ENCODE assay signal across 21 cellular contexts in the genomic region with DNA sequence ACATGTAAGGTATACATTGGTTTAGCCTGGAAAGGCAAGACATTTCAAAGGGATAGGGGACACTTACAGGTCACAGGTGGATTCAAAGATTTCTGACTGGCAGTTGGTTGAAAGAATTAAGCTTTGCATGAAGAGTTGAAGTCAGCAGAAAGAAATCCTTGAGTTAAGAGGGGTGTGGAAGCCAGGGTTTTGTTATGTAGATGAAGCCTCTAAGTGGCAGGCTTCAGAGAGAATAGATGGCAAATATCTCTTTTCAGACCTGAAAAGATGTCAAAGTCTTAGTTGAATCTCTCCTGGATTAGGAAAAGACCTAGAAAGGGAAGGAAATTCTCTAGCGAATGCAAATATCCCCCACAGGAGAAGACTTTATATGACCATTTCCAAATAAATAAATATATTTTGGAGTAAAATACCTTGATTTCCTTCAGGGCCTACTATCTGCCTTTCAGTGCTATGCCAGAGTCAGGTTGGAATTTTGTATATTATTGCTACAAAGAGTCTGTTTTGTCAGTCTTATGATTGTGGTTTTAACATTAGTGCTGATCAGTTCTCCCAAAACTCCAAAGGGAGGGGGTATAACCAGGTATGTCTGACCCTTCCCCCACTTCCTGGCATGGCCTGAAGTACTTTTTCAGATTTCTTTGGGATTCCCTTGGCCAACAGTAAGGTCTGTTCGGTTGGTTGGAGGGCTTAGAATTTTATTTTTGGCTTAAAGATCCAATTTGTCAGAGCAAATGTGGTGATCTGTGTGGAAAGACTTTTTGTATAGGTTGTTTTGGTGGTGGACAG.
DNase-seq lines count a peak whose midpoint lies in the region; FAIRE-seq and TF ChIP-seq lines count a peak whose summit lies in the region.
"Had no signal": no experiment of that assay in that cellular context is flagged by ENCODE, and none has a peak within 500 bp of the region (broad histone marks: within the 10 kb centered on the region; RNA-seq: fewer than 3 reads in every experiment).

No MANE protein-coding gene starts in this region.

- peaks cover 27% of the 10 kb centered on the region for H3K36me3 ChIP-seq in HUES48 (ENCODE audit: control insufficient read depth, insufficient read depth, low read length)
- H3K36me3 ChIP-seq in bronchial epithelial cell (ENCODE audit: control insufficient read depth, insufficient read depth, low read length), result no peaks in the 10 kb centered on the region
- no peaks in the 10 kb centered on the region for H3K36me3 ChIP-seq in neural progenitor cell

- H3K4me3 ChIP-seq in HUES48 (ENCODE audit: low read depth, low read length), result peak overlapping the region; percentile 41
- H3K4me3 ChIP-seq in bronchial epithelial cell (ENCODE audit: low read depth, low read length), result no peak overlapping the region
- H3K4me3 ChIP-seq in neural progenitor cell, result peak overlapping the region; percentile 8

- H3K4me2 ChIP-seq in neural progenitor cell, result peak overlapping the region; percentile 73

- peaks cover 28% of the 10 kb centered on the region for H3K9me3 Mint-ChIP-seq in neural progenitor cell

- H3K27me3 Mint-ChIP-seq in neural progenitor cell (ENCODE audit: insufficient read depth, low read depth), result peaks cover 12% of the 10 kb centered on the region

- DNase-seq in bronchial epithelial cell (ENCODE audit: low read depth) (no peak), iPS DF 19.7 (ENCODE audit: low read depth, low spot score) (peak; percentile 86), neural progenitor cell (ENCODE audit: low spot score) (peak; percentile 65), DMS 273 (lab: John Stamatoyannopoulos, UW; ENCODE audit: unreplicated experiment) (no peak), NCI-H2107 treated with DMSO at 0.1 percent for 48 hours (lab: John Stamatoyannopoulos, UW; ENCODE audit: unreplicated experiment) (no peak)
- no peak for DNase-seq in NK-92 treated with Interleukin-12 subunit alpha and Interleukin-12 subunit beta, amount 100 ng/mL, for 24 hours (lab: John Stamatoyannopoulos, UW)
- no peak for DNase-seq in activated CD4-positive, alpha-beta T cell treated with anti-CD3 and anti-CD28 coated beads, Interleukin-2, amount 50 U/mL, for 4 hours
- DNase-seq: CD4-positive, CD25-positive, alpha-beta regulatory T cell; MM.1S; NCI-H1092; NCI-H1436 treated with DMSO at 0.1 percent for 48 hours; NCI-H2029; NCI-H446 treated with DMSO at 0.1 percent for 48 hours; NCI-H69; SW 1271 had no signal

- no peak overlapping the region for H3K4me3 Mint-ChIP-seq in neural progenitor cell
- H3K4me3 Mint-ChIP-seq: B cell had no signal

- no peak overlapping the region for H2AFZ ChIP-seq in neural progenitor cell (replicated peaks)

- TF ChIP-seq CTCF in bronchial epithelial cell (IDR thresholded peaks at IDR 0.05; ENCODE audit: insufficient read depth, low read length, severe bottlenecking) (no peak), neural progenitor cell (IDR thresholded peaks at IDR 0.05) (no peak)

- H3K9me3 ChIP-seq in HUES48 (ENCODE audit: control insufficient read depth, insufficient read depth, low read length) (peaks cover 6% of the 10 kb centered on the region; the same call in 1 of the 2 replicates), neural progenitor cell (ENCODE audit: low read depth) (no peaks in the 10 kb centered on the region)

- no peaks in the 10 kb centered on the region for H4K20me1 ChIP-seq in neural progenitor cell (ENCODE audit: low read depth)

- H3K27me3 ChIP-seq in HUES48 (ENCODE audit: control insufficient read depth, insufficient read depth, low read length), result no peaks in the 10 kb centered on the region
- no peaks in the 10 kb centered on the region for H3K27me3 ChIP-seq in bronchial epithelial cell (ENCODE audit: control insufficient read depth, insufficient read depth, low read length)
- peaks cover 15% of the 10 kb centered on the region for H3K27me3 ChIP-seq in neural progenitor cell

- peaks cover 24% of the 10 kb centered on the region for H3F3A ChIP-seq in neural progenitor cell (ENCODE audit: low read depth)

- H3K27ac Mint-ChIP-seq in neural progenitor cell, result no peak overlapping the region
- H3K27ac Mint-ChIP-seq: B cell; CD4-positive, CD25-positive, alpha-beta regulatory T cell had no signal

- peaks cover 21% of the 10 kb centered on the region for H3K79me2 ChIP-seq in neural progenitor cell (ENCODE audit: low read depth)

- H3K4me1 ChIP-seq in HUES48 (ENCODE audit: control insufficient read depth, insufficient read depth, low read length) (peaks cover 34% of the 10 kb centered on the region), neural progenitor cell (peaks cover 33% of the 10 kb centered on the region)

- H3K27ac ChIP-seq in HUES48 (ENCODE audit: low read depth, low read length), result peak overlapping the region; percentile 97
- no peak overlapping the region for H3K27ac ChIP-seq in neural progenitor cell

- peak; percentile 13 for FAIRE-seq in bronchial epithelial cell (lab: Jason Lieb, UNC)
- FAIRE-seq: GM12891, H54, HTR-8/SVneo, RCC 7860 had no signal

- peaks cover 7% of the 10 kb centered on the region for H3K4me1 Mint-ChIP-seq in neural progenitor cell
- H3K4me1 Mint-ChIP-seq: B cell; CD4-positive, CD25-positive, alpha-beta regulatory T cell had no signal

- H3K9ac ChIP-seq in HUES48 (ENCODE audit: low read depth, low read length), result peak overlapping the region; percentile 24; the same call in 1 of the 2 replicates
- H3K9ac ChIP-seq in neural progenitor cell, result no peak overlapping the region

- peaks cover 2% of the 10 kb centered on the region for H3K36me3 Mint-ChIP-seq in neural progenitor cell
- H3K36me3 Mint-ChIP-seq: CD4-positive, CD25-positive, alpha-beta regulatory T cell had no signal

Comparison
In these comparisons a context has a peak if more than half of its experiments do, and no peak if none do; other contexts are left out.
1. DNase-seq: peak in iPS DF 19.7 (single experiment) and neural progenitor cell (single experiment); none in bronchial epithelial cell (single experiment), NK-92 treated with Interleukin-12 subunit alpha and Interleukin-12 subunit beta, amount 100 ng/mL, for 24 hours (single experiment), activated CD4-positive, alpha-beta T cell treated with anti-CD3 and anti-CD28 coated beads, Interleukin-2, amount 50 U/mL, for 4 hours (0 of 2), DMS 273 (single experiment) and NCI-H2107 treated with DMSO at 0.1 percent for 48 hours (single experiment).